27 cellular contexts compared by ENCODE assay signal in the genomic region with DNA sequence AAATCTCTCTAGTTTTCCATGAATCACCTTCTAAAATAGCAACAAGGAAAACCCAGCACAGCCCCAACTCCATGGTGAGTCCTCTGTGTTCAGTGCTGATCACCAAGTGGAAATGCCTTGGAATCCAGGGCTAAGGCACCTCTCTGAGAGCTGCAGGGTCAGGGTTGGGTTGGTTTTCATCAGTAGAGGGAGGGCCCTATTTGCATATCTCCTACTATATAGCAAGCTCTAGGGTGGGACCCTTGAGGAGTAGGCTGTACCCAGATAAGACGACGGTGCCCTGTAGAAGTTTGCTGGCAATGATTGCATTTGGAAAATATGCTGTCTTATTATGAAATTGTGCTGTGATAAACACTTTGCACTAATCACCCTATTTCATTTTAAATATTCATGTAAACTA.
"Had no signal": no experiment of that assay in that cellular context is flagged by ENCODE, and none has a peak within 500 bp of the region (broad histone marks: within the 10 kb centered on the region; RNA-seq: fewer than 3 reads in every experiment).

No MANE protein-coding gene starts in this region.

- DNase-seq: activated CD4-positive, alpha-beta memory T cell treated with anti-CD3 and anti-CD28 coated beads, Interleukin-2, amount 10 ng/mL, durations not matched to agents 7 days and 5 days; activated CD4-positive, CD25-positive, alpha-beta regulatory T cell treated with anti-CD3 and anti-CD28 coated beads, Interleukin-2, amount 50 U/mL, for 72 hours; activated CD8-positive, alpha-beta memory T cell treated with anti-CD3 and anti-CD28 coated beads, Interleukin-2, amount 50 U/mL, for 48 hours; activated gamma-delta T cell; activated naive CD4-positive, alpha-beta T cell treated with anti-CD3 and anti-CD28 coated beads, Interleukin-2, amount 10 ng/mL, durations not matched to agents 7 days and 5 days; cerebellar nuclear complex; colonic mucosa; hippocampal formation; left cardiac atrium; left ventricle myocardium superior; retina; sigmoid colon; small intestine; stimulated activated CD4-positive, alpha-beta T cell treated with anti-CD3 and anti-CD28 coated beads, Interleukin-1b, Interleukin-23, amount 100 ng/mL, for 48 hours; T-helper 9 cell; WERI-Rb-1 had no signal

- H3K27ac Mint-ChIP-seq: activated CD4-positive, alpha-beta memory T cell treated with anti-CD3 and anti-CD28 coated beads, Interleukin-2, amount 10 ng/mL, durations not matched to agents 7 days and 5 days; activated CD4-positive, alpha-beta T cell treated with anti-CD3 and anti-CD28 coated beads, Interleukin-2, amount 10 ng/mL, durations not matched to agents 7 days and 5 days; activated naive CD4-positive, alpha-beta T cell treated with anti-CD3 and anti-CD28 coated beads, Interleukin-2, amount 10 ng/mL, durations not matched to agents 7 days and 5 days; activated naive CD8-positive, alpha-beta T cell treated with anti-CD3 and anti-CD28 coated beads, Interleukin-2, amount 10 ng/mL, durations not matched to agents 7 days and 5 days; activated T-cell treated with anti-CD3 and anti-CD28 coated beads, Interleukin-2, amount 50 U/mL, for 24 hours; brain had no signal

- H3K36me3 Mint-ChIP-seq: activated naive CD4-positive, alpha-beta T cell treated with anti-CD3 and anti-CD28 coated beads, Interleukin-2, amount 10 ng/mL, durations not matched to agents 7 days and 5 days; activated naive CD8-positive, alpha-beta T cell treated with anti-CD3 and anti-CD28 coated beads, Interleukin-2, amount 10 ng/mL, durations not matched to agents 7 days and 5 days; brain had no signal

- H3K36me3 ChIP-seq: ascending aorta, cardiac muscle cell, colonic mucosa, gastroesophageal sphincter, pancreas, prostate gland, sigmoid colon, tibial nerve, WERI-Rb-1 had no signal

- H3K9me3 Mint-ChIP-seq: activated naive CD8-positive, alpha-beta T cell treated with anti-CD3 and anti-CD28 coated beads, Interleukin-2, amount 10 ng/mL, durations not matched to agents 7 days and 5 days; activated T-cell treated with anti-CD3 and anti-CD28 coated beads, Interleukin-2, amount 50 U/mL, for 24 hours had no signal

- H3K9me3 ChIP-seq: ascending aorta, colonic mucosa, gastroesophageal sphincter, pancreas, prostate gland, sigmoid colon had no signal

- H3K4me1 ChIP-seq: ascending aorta, colonic mucosa, gastroesophageal sphincter, pancreas, prostate gland, sigmoid colon, tibial nerve had no signal

- H3K4me1 Mint-ChIP-seq: brain had no signal

- ATAC-seq: gastroesophageal sphincter; left ventricle myocardium superior; naive thymus-derived CD4-positive, alpha-beta T cell; pancreas had no signal

- H3K27ac ChIP-seq: ascending aorta, cardiac muscle cell, colonic mucosa, gastroesophageal sphincter, pancreas, prostate gland, sigmoid colon, tibial nerve, WERI-Rb-1 had no signal

- H3K4me3 Mint-ChIP-seq: activated CD4-positive, alpha-beta memory T cell treated with anti-CD3 and anti-CD28 coated beads, Interleukin-2, amount 10 ng/mL, durations not matched to agents 7 days and 5 days; activated CD4-positive, alpha-beta T cell treated with anti-CD3 and anti-CD28 coated beads, Interleukin-2, amount 10 ng/mL, durations not matched to agents 7 days and 5 days; activated naive CD4-positive, alpha-beta T cell treated with anti-CD3 and anti-CD28 coated beads, Interleukin-2, amount 10 ng/mL, durations not matched to agents 7 days and 5 days; activated naive CD8-positive, alpha-beta T cell treated with anti-CD3 and anti-CD28 coated beads, Interleukin-2, amount 10 ng/mL, durations not matched to agents 7 days and 5 days; activated T-cell treated with anti-CD3 and anti-CD28 coated beads, Interleukin-2, amount 50 U/mL, for 24 hours; brain; naive thymus-derived CD4-positive, alpha-beta T cell had no signal

- H3K4me3 ChIP-seq: ascending aorta, cardiac muscle cell, colonic mucosa, gastroesophageal sphincter, pancreas, prostate gland, sigmoid colon, tibial nerve had no signal

- H3K27me3 ChIP-seq: ascending aorta, cardiac muscle cell, colonic mucosa, sigmoid colon, tibial nerve had no signal

- H3K27me3 Mint-ChIP-seq: brain had no signal
